Comparison of ENCODE assay signal across 8 cellular contexts in genomic region chr11:102109896-102110760, GRCh38. TPM values are rescaled to one million over a fixed set of nuclear protein-coding genes. Genes with fewer than 3 reads are reported as not detected.
A peak's percentile ranks its signal among the peaks of the same experiment; 100 is the strongest.
DNase-seq lines count a peak whose midpoint lies in the region; ATAC-seq and TF ChIP-seq lines count a peak whose summit lies in the region.

YAP1 (plus strand) TSS chr11:102110447; CDS start chr11:102110849, 402 bp downstream.

- H3K36me3 Mint-ChIP-seq in activated naive CD4-positive, alpha-beta T cell treated with anti-CD3 and anti-CD28 coated beads, Interleukin-2, amount 10 ng/mL, durations not matched to agents 7 days and 5 days = peaks cover 4% of the 10 kb centered on the region

- H3K4me3 ChIP-seq in SJSA1 = peak within 1 kb of the TSS; percentile 77
- H3K4me3 ChIP-seq in neutrophil (ENCODE audit: low read depth in 1 of 2, low read length in 1 of 2) = peak within 1 kb of the TSS; percentile 37 to 59

- H3K4me1 ChIP-seq in SJSA1 (replicated peaks) (peaks cover 7% of the 10 kb centered on the region), neutrophil (ENCODE audit: control insufficient read depth in 1 of 2, insufficient read depth in 1 of 2, low read depth in 1 of 2, low read length in 1 of 2) (peaks cover 8 to 22% of the 10 kb centered on the region in 2 experiments)

- peaks cover 65% of the 10 kb centered on the region for H3K27me3 Mint-ChIP-seq in activated naive CD4-positive, alpha-beta T cell treated with anti-CD3 and anti-CD28 coated beads, Interleukin-2, amount 10 ng/mL, durations not matched to agents 7 days and 5 days

- no peaks in the 10 kb centered on the region for H3K27me3 ChIP-seq in SJSA1 (replicated peaks)
- H3K27me3 ChIP-seq in neutrophil = peaks cover 98% of the 10 kb centered on the region

- H3K9me3 ChIP-seq in SJSA1 (replicated peaks) = no peaks in the 10 kb centered on the region
- no peaks in the 10 kb centered on the region for H3K9me3 ChIP-seq in neutrophil

- peaks cover 17% of the 10 kb centered on the region for H3K4me1 Mint-ChIP-seq in activated naive CD4-positive, alpha-beta T cell treated with anti-CD3 and anti-CD28 coated beads, Interleukin-2, amount 10 ng/mL, durations not matched to agents 7 days and 5 days

- DNase-seq in AG08396 (ENCODE audit: low spot score) (peak; percentile 92), SJSA1 (ENCODE audit: low read depth in 1 of 2, low spot score in 2 of 2) (peak; percentile 78 to 86), germinal center (ENCODE audit: low spot score) (peak; percentile 50)
- DNase-seq in activated naive CD4-positive, alpha-beta T cell treated with anti-CD3 and anti-CD28 coated beads, Interleukin-2, amount 10 ng/mL, durations not matched to agents 7 days and 5 days = peak; percentile 75

- H3K36me3 ChIP-seq in SJSA1 (peaks cover 5% of the 10 kb centered on the region), neutrophil (no peaks in the 10 kb centered on the region)

- H3K27ac ChIP-seq in SJSA1 (peak within 1 kb of the TSS; percentile 74), neutrophil (no peak within 1 kb of the TSS)

- CTCF ChIA-PET in activated naive CD4-positive, alpha-beta T cell treated with anti-CD3 and anti-CD28 coated beads, Interleukin-2, amount 10 ng/mL, durations not matched to agents 7 days and 5 days (lab: Charles Lee) = no interaction called here

- no peaks in the 10 kb centered on the region for H3K9me3 Mint-ChIP-seq in activated naive CD4-positive, alpha-beta T cell treated with anti-CD3 and anti-CD28 coated beads, Interleukin-2, amount 10 ng/mL, durations not matched to agents 7 days and 5 days

- ATAC-seq in GM19035 (IDR thresholded peaks at IDR 0.05; ENCODE audit: unreplicated experiment) (peak; percentile 81), HG03342 (IDR thresholded peaks at IDR 0.05; ENCODE audit: unreplicated experiment) (peak; percentile 85)

- TF ChIP-seq CTCF in neutrophil (IDR thresholded peaks at IDR 0.05) (no peak), subcutaneous adipose tissue (IDR thresholded peaks at IDR 0.05; ENCODE audit: low read depth) (no peak)

- H3K4me3 Mint-ChIP-seq in activated naive CD4-positive, alpha-beta T cell treated with anti-CD3 and anti-CD28 coated beads, Interleukin-2, amount 10 ng/mL, durations not matched to agents 7 days and 5 days = peak within 1 kb of the TSS; percentile 91

- peak within 1 kb of the TSS; percentile 52 for H3K27ac Mint-ChIP-seq in activated naive CD4-positive, alpha-beta T cell treated with anti-CD3 and anti-CD28 coated beads, Interleukin-2, amount 10 ng/mL, durations not matched to agents 7 days and 5 days

RNA-seq across cellular contexts. Expression of gene YAP1, which starts in this region (rescaled TPM):
- 30.0 and 38.1 TPM in 2 replicates for total RNA-seq in SJSA1 (2014; rRNA removed; shearing (Covaris generic))
- 100 to 1,000 TPM; 122 to 202 (median 170) TPM for total RNA-seq in subcutaneous adipose tissue
